ENCODE assay signal across 18 cellular contexts in the genomic region with DNA sequence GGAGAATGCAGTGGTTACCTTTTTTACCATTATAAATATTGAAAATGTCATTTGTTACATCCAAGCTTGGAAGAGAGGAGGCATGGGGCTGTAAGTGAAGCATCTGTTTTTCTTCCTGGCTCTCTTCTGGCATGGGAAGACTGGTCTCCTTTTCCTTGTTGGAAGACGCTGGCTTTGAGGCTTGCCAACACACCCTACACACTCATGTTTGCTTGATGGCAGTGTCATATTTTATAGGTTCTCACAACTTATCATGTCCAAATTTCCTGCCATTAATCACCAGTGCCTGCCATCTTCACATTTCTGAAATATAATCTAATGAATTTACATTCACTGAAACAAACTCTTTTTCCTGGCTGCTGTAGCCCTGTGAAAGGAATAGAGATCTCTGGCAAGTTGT.
DNase-seq lines count a peak whose midpoint lies in the region; ATAC-seq and TF ChIP-seq lines count a peak whose summit lies in the region.
"Had no signal": no experiment of that assay in that cellular context is flagged by ENCODE, and none has a peak within 500 bp of the region (broad histone marks: within the 10 kb centered on the region; RNA-seq: fewer than 3 reads in every experiment).

No MANE protein-coding gene starts in this region.

- no peak overlapping the region for H3K56ac ChIP-seq in mesendoderm (ENCODE audit: low read length)

- intact Hi-C loops in left ventricle myocardium superior (cut with micrococcal nuclease): no loop called here

- H4K8ac ChIP-seq in mesendoderm (ENCODE audit: low read depth, low read length): no peak overlapping the region

- H2BK5ac ChIP-seq in mesendoderm (ENCODE audit: low read length): no peak overlapping the region

- H3K4me3 Mint-ChIP-seq in HFFc6: no peak overlapping the region
- H3K4me3 Mint-ChIP-seq: B cell; CD4-positive, alpha-beta T cell; CD8-positive, alpha-beta T cell had no signal

- H3K4me1 Mint-ChIP-seq in HFFc6 (ENCODE audit: low read depth): peaks cover 6% of the 10 kb centered on the region; the same call in 1 of the 2 replicates
- H3K4me1 Mint-ChIP-seq: B cell had no signal

- TF ChIP-seq RAD21 in SK-N-SH (IDR thresholded peaks at IDR 0.05; ENCODE audit: low read length): no peak

- no peaks in the 10 kb centered on the region for H3F3A ChIP-seq in SK-N-SH (replicated peaks; ENCODE audit: insufficient read depth)

- TF ChIP-seq EP300 in SK-N-SH (IDR thresholded peaks at IDR 0.05; ENCODE audit: borderline replicate concordance in 1 of 2, low read depth in 1 of 2, low read length in 1 of 2): peak; percentile 45 to 50

- peaks cover 9% of the 10 kb centered on the region for H3K27me3 Mint-ChIP-seq in HFFc6 (ENCODE audit: insufficient read depth)
- H3K27me3 Mint-ChIP-seq: CD4-positive, alpha-beta T cell had no signal

- H3K4me1 ChIP-seq in SK-N-SH (ENCODE audit: control insufficient read depth in 1 of 2, insufficient read depth in 2 of 2, low read depth in 1 of 2, low read length in 1 of 2) (no peaks in the 10 kb centered on the region; a peak in 2 of 4 replicates), mesendoderm (ENCODE audit: control insufficient read depth, low read depth, low read length) (no peaks in the 10 kb centered on the region)
- H3K4me1 ChIP-seq: A549 had no signal

- H3K9ac ChIP-seq in SK-N-SH: no peak overlapping the region
- H3K9ac ChIP-seq in mesendoderm (ENCODE audit: low read length): no peak overlapping the region
- H3K9ac ChIP-seq: BLaER1 treated with 17β-estradiol and CSF1 and Interleukin-3, amounts not matched to agents 10 nM and 100 nM had no signal

- no peak overlapping the region for H2AFZ ChIP-seq in SK-N-SH (ENCODE audit: low read depth)

- H3K9me3 ChIP-seq in SK-N-SH: no peaks in the 10 kb centered on the region
- H3K9me3 ChIP-seq: A549 had no signal

- 27% methylated on average over 1 of the region's 1 CpG for WGBS in SK-N-SH (ENCODE audit: low lambda C conversion rate)
- WGBS in mesendoderm (ENCODE audit: extremely low coverage, insufficient coverage, low lambda C conversion rate): no CpG with 5 or more reads among the region's 1 CpG

- H2AK5ac ChIP-seq in mesendoderm (ENCODE audit: low read length): no peak overlapping the region

- no peaks in the 10 kb centered on the region for H3K9me3 Mint-ChIP-seq in HFFc6

- TF ChIP-seq CTCF in LNCaP clone FGC (IDR thresholded peaks at IDR 0.05; ENCODE audit: control insufficient read depth, extremely low read depth, insufficient read depth) (no peak), SK-N-SH (IDR thresholded peaks at IDR 0.05) (no peak), HFFc6 (IDR thresholded peaks at IDR 0.05) (no peak)

- H3K79me2 ChIP-seq in SK-N-SH (ENCODE audit: insufficient read depth) (no peaks in the 10 kb centered on the region), mesendoderm (ENCODE audit: control insufficient read depth, insufficient read depth, low read length) (no peaks in the 10 kb centered on the region)

- no peak overlapping the region for H3K18ac ChIP-seq in mesendoderm (ENCODE audit: low read length)

- H3K4me3 ChIP-seq in LNCaP clone FGC (ENCODE audit: low read depth, low read length) (no peak overlapping the region), SK-N-SH (ENCODE audit: low read depth in 2 of 2, low read length in 1 of 2) (no peak overlapping the region), mesendoderm (ENCODE audit: low read length) (no peak overlapping the region)
- H3K4me3 ChIP-seq: A549; BLaER1 treated with 17β-estradiol and CSF1 and Interleukin-3, amounts not matched to agents 10 nM and 100 nM had no signal

- no peak overlapping the region for H2BK120ac ChIP-seq in mesendoderm (ENCODE audit: low read depth, low read length)

- no peak overlapping the region for H3K23ac ChIP-seq in mesendoderm (ENCODE audit: low read length)

- no peak overlapping the region for H3K4ac ChIP-seq in mesendoderm (ENCODE audit: low read depth, low read length)

- H3K27ac Mint-ChIP-seq in HFFc6: no peak overlapping the region
- H3K27ac Mint-ChIP-seq: B cell; CD4-positive, alpha-beta T cell; CD8-positive, alpha-beta T cell had no signal

- H4K20me1 ChIP-seq in SK-N-SH (ENCODE audit: insufficient read depth): no peaks in the 10 kb centered on the region
- H4K20me1 ChIP-seq: BLaER1 treated with 17β-estradiol and CSF1 and Interleukin-3, amounts not matched to agents 10 nM and 100 nM had no signal

- POLR2A ChIA-PET in SK-N-SH (lab: Yijun Ruan, JAX): no interaction called here

- H3K27me3 ChIP-seq in SK-N-SH (ENCODE audit: insufficient read depth): no peaks in the 10 kb centered on the region; the same call in 1 of the 2 replicates
- H3K27me3 ChIP-seq in mesendoderm (ENCODE audit: insufficient read depth, low read length, poor library complexity): no peaks in the 10 kb centered on the region
- H3K27me3 ChIP-seq: BLaER1 treated with 17β-estradiol and CSF1 and Interleukin-3, amounts not matched to agents 10 nM and 100 nM had no signal

- H3K36me3 Mint-ChIP-seq in HFFc6 (ENCODE audit: low read depth): no peaks in the 10 kb centered on the region
- H3K36me3 Mint-ChIP-seq: CD8-positive, alpha-beta T cell had no signal

- ATAC-seq in left ventricle myocardium superior: no peak
- ATAC-seq: A549; CD8-positive, alpha-beta T cell had no signal

- H2BK15ac ChIP-seq in mesendoderm (replicated peaks; ENCODE audit: low read depth): no peak overlapping the region

- CTCF ChIA-PET in SK-N-SH (lab: Yijun Ruan, JAX): no interaction called here

- H3K4me2 ChIP-seq in SK-N-SH (no peak overlapping the region), mesendoderm (ENCODE audit: low read length) (no peak overlapping the region)
- H3K4me2 ChIP-seq: A549; BLaER1 treated with 17β-estradiol and CSF1 and Interleukin-3, amounts not matched to agents 10 nM and 100 nM had no signal

- H3K36me3 ChIP-seq in SK-N-SH (replicated peaks in 1 of 2; ENCODE audit: control insufficient read depth in 1 of 2, insufficient read depth in 2 of 2, low read length in 1 of 2): no peaks in the 10 kb centered on the region
- H3K36me3 ChIP-seq in mesendoderm (ENCODE audit: control insufficient read depth, insufficient read depth, low read length): no peaks in the 10 kb centered on the region
- H3K36me3 ChIP-seq: BLaER1 treated with 17β-estradiol and CSF1 and Interleukin-3, amounts not matched to agents 10 nM and 100 nM had no signal

- H3K27ac ChIP-seq in SK-N-SH (ENCODE audit: low read depth in 2 of 2, low read length in 1 of 2): no peak overlapping the region; a peak in 1 of 4 replicates
- no peak overlapping the region for H3K27ac ChIP-seq in mesendoderm (ENCODE audit: low read depth, low read length)
- H3K27ac ChIP-seq: 22Rv1; A549; BLaER1 treated with 17β-estradiol and CSF1 and Interleukin-3, amounts not matched to agents 10 nM and 100 nM; C4-2B had no signal

- no peaks in the 10 kb centered on the region for H3K79me1 ChIP-seq in mesendoderm (ENCODE audit: low read length)

- no peak overlapping the region for H4K5ac ChIP-seq in mesendoderm (ENCODE audit: low read length)

- peak; percentile 66 for DNase-seq in LNCaP clone FGC (ENCODE audit: low read depth)
- DNase-seq in NCI-H446 treated with DMSO at 0.1 percent for 48 hours (lab: John Stamatoyannopoulos, UW): peak; percentile 75
- no peak for DNase-seq in SK-N-SH
- no peak for DNase-seq in mesendoderm
- DNase-seq in HFFc6: no peak
- no peak for DNase-seq in left ventricle myocardium superior
- DNase-seq: AML-193; Caco-2; Calu3; CD4-positive, alpha-beta T cell; CD8-positive, alpha-beta T cell; DMS79 treated with DMSO at 0.1 percent for 48 hours; GF-D8 had no signal

- no peaks in the 10 kb centered on the region for H3K9me2 ChIP-seq in SK-N-SH

TF ChIP-seq in SK-N-SH, 30 proteins besides CTCF, POLR2A, EP300 and RAD21 (continues in another document):
- TF ChIP-seq TCF12 (IDR thresholded peaks at IDR 0.05) (peak; percentile 79), RFX5 (IDR thresholded peaks at IDR 0.05; ENCODE audit: low read length) (no peak), CHD2 (IDR thresholded peaks at IDR 0.05; ENCODE audit: low read length, partially characterized antibody) (no peak), POLR2AphosphoS5 (IDR thresholded peaks at IDR 0.05; ENCODE audit: low read depth, low read length) (no peak), NFIC (IDR thresholded peaks at IDR 0.05; ENCODE audit: borderline replicate concordance) (peak; percentile 50; the same call in 1 of the 2 replicates), MXI1 (IDR thresholded peaks at IDR 0.05; ENCODE audit: low read depth, low read length) (no peak)
- TF ChIP-seq, protein P1, sequence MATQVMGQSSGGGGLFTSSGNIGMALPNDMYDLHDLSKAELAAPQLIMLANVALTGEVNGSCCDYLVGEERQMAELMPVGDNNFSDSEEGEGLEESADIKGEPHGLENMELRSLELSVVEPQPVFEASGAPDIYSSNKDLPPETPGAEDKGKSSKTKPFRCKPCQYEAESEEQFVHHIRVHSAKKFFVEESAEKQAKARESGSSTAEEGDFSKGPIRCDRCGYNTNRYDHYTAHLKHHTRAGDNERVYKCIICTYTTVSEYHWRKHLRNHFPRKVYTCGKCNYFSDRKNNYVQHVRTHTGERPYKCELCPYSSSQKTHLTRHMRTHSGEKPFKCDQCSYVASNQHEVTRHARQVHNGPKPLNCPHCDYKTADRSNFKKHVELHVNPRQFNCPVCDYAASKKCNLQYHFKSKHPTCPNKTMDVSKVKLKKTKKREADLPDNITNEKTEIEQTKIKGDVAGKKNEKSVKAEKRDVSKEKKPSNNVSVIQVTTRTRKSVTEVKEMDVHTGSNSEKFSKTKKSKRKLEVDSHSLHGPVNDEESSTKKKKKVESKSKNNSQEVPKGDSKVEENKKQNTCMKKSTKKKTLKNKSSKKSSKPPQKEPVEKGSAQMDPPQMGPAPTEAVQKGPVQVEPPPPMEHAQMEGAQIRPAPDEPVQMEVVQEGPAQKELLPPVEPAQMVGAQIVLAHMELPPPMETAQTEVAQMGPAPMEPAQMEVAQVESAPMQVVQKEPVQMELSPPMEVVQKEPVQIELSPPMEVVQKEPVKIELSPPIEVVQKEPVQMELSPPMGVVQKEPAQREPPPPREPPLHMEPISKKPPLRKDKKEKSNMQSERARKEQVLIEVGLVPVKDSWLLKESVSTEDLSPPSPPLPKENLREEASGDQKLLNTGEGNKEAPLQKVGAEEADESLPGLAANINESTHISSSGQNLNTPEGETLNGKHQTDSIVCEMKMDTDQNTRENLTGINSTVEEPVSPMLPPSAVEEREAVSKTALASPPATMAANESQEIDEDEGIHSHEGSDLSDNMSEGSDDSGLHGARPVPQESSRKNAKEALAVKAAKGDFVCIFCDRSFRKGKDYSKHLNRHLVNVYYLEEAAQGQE (IDR thresholded peaks at IDR 0.05; ENCODE audit: low read depth, low read length): no peak

Comparison
In these comparisons a context has a peak if more than half of its experiments do, and no peak if none do; other contexts are left out.
1. DNase-seq: peak in LNCaP clone FGC (single experiment) and NCI-H446 treated with DMSO at 0.1 percent for 48 hours (single experiment); none in SK-N-SH (single experiment), mesendoderm (single experiment), HFFc6 (single experiment) and left ventricle myocardium superior (single experiment).